17 cellular contexts compared by ENCODE assay signal in genomic region chr1:53601031-53601745, GRCh38.
DNase-seq lines count a peak whose midpoint lies in the region; TF ChIP-seq lines count a peak whose summit lies in the region.
"Had no signal": no experiment of that assay in that cellular context is flagged by ENCODE, and none has a peak within 500 bp of the region (broad histone marks: within the 10 kb centered on the region; RNA-seq: fewer than 3 reads in every experiment).

No MANE protein-coding gene starts in this region.

- no peak for TF ChIP-seq CTCF in Loucy (conservative IDR thresholded peaks at IDR 0.05; ENCODE audit: low read length)
- TF ChIP-seq CTCF in endodermal cell (conservative IDR thresholded peaks at IDR 0.05): no peak
- no peak for TF ChIP-seq CTCF in spleen (IDR thresholded peaks at IDR 0.05 in 8 of 11, conservative IDR thresholded peaks at IDR 0.05 in 3 of 11)
- no peak for TF ChIP-seq CTCF in foreskin fibroblast (IDR thresholded peaks at IDR 0.05; ENCODE audit: low read depth, low read length)

- H3K27ac Mint-ChIP-seq in endodermal cell: no peak overlapping the region
- H3K27ac Mint-ChIP-seq: CD4-positive, alpha-beta memory T cell had no signal

- WGBS in endodermal cell (ENCODE audit: insufficient coverage in 1 of 2, insufficient read length in 1 of 2), 2 experiments: 91% methylated on average over 9 to 11 of the region's 11 CpGs
- 87 to 90% (median 88%) methylated on average over 11 of the region's 11 CpGs for WGBS in spleen, 5 donors
- WGBS in mesenchymal stem cell: 87% methylated on average over 11 of the region's 11 CpGs

- no peak overlapping the region for H3K18ac ChIP-seq in mesenchymal stem cell (ENCODE audit: low read depth in 1 of 2, low read length in 2 of 2)

- H2BK12ac ChIP-seq in mesenchymal stem cell (ENCODE audit: low read length in 2 of 2): no peak overlapping the region

- peak; percentile 56 for DNase-seq in activated effector memory CD4-positive, alpha-beta T cell treated with anti-CD3 and anti-CD28 coated beads, Interleukin-2, amount 50 U/mL, for 16 hours
- no peak for DNase-seq in activated effector memory CD4-positive, alpha-beta T cell treated with Interleukin-2 at 50 U/mL for 16 hours
- DNase-seq in endodermal cell: peak; percentile 33
- peak; percentile 62 for DNase-seq in spleen
- no peak for DNase-seq in ACHN
- no peak for DNase-seq in mesenchymal stem cell
- DNase-seq in foreskin fibroblast: no peak
- DNase-seq: DMS79, NCI-H187 treated with DMSO at 0.1 percent for 48 hours, NCI-H226, NCI-H82, PC-9 had no signal

- peaks cover 2% of the 10 kb centered on the region for H3K27me3 Mint-ChIP-seq in endodermal cell (ENCODE audit: insufficient read depth)
- H3K27me3 Mint-ChIP-seq: CD4-positive, alpha-beta memory T cell had no signal

- H3K27ac ChIP-seq in endodermal cell (ENCODE audit: low read depth, low read length) (no peak overlapping the region), spleen (peak overlapping the region in 1 of 8 donors; percentile 28), mesenchymal stem cell (ENCODE audit: low read length, poor library complexity, severe bottlenecking) (no peak overlapping the region)
- H3K27ac ChIP-seq: BLaER1, PC-9, RWPE1 had no signal

- TF ChIP-seq POLR2A in spleen (IDR thresholded peaks at IDR 0.05): no peak

- H2BK5ac ChIP-seq in mesenchymal stem cell (ENCODE audit: low read depth, low read length, poor library complexity, severe bottlenecking): no peak overlapping the region

- no peak overlapping the region for H3K23ac ChIP-seq in mesenchymal stem cell (ENCODE audit: low read length in 2 of 2)

- no peaks in the 10 kb centered on the region for H3K9me2 ChIP-seq in Loucy (replicated peaks; ENCODE audit: low read depth, low read length)

- no peak overlapping the region for H2BK15ac ChIP-seq in mesenchymal stem cell (ENCODE audit: low read depth, poor library complexity, severe bottlenecking)

- H2BK120ac ChIP-seq in mesenchymal stem cell (ENCODE audit: low read depth, low read length): no peak overlapping the region

- H2AK5ac ChIP-seq in mesenchymal stem cell (ENCODE audit: low read length, severe bottlenecking): no peak overlapping the region

- no peaks in the 10 kb centered on the region for H3K9me3 ChIP-seq in Loucy (ENCODE audit: insufficient read depth, low read depth, low read length)
- H3K9me3 ChIP-seq in endodermal cell (ENCODE audit: control insufficient read depth, low read length): no peaks in the 10 kb centered on the region
- no peaks in the 10 kb centered on the region for H3K9me3 ChIP-seq in spleen
- no peaks in the 10 kb centered on the region for H3K9me3 ChIP-seq in mesenchymal stem cell (ENCODE audit: control insufficient read depth, low read length)
- H3K9me3 ChIP-seq: BLaER1 had no signal

- no peaks in the 10 kb centered on the region for H3K9me3 Mint-ChIP-seq in endodermal cell
- H3K9me3 Mint-ChIP-seq: CD4-positive, alpha-beta memory T cell had no signal

- H3K36me3 ChIP-seq in Loucy (ENCODE audit: insufficient read depth, low read length) (no peaks in the 10 kb centered on the region), endodermal cell (ENCODE audit: control insufficient read depth, insufficient read depth, low read length) (no peaks in the 10 kb centered on the region), spleen (no peaks in the 10 kb centered on the region), mesenchymal stem cell (ENCODE audit: control insufficient read depth in 1 of 2, insufficient read depth in 2 of 2, low read depth in 1 of 2, low read length in 2 of 2) (peaks cover 0 to 30% of the 10 kb centered on the region in 2 experiments)
- H3K36me3 ChIP-seq: BLaER1 had no signal

- peaks cover 21% of the 10 kb centered on the region for H3K4me1 ChIP-seq in Loucy (ENCODE audit: insufficient read depth, low read length, poor library complexity, severe bottlenecking)
- no peaks in the 10 kb centered on the region for H3K4me1 ChIP-seq in endodermal cell (ENCODE audit: control insufficient read depth, insufficient read depth, low read length)
- H3K4me1 ChIP-seq in spleen: no peaks in the 10 kb centered on the region
- H3K4me1 ChIP-seq in mesenchymal stem cell (ENCODE audit: control insufficient read depth, insufficient read depth, low read depth, low read length): peaks cover 13% of the 10 kb centered on the region
- H3K4me1 ChIP-seq: BLaER1 had no signal

- H3K4me2 ChIP-seq in Loucy (ENCODE audit: low read depth, low read length, poor library complexity, severe bottlenecking): no peak overlapping the region
- H3K4me2 ChIP-seq in mesenchymal stem cell (ENCODE audit: low read length, poor library complexity, severe bottlenecking): no peak overlapping the region
- H3K4me2 ChIP-seq: BLaER1, PC-9 had no signal

- 0 out of 2 replicates have a peak overlapping the region, but pooled peaks have one; percentile 3 for H2AFZ ChIP-seq in Loucy (ENCODE audit: low read length)
- H2AFZ ChIP-seq in mesenchymal stem cell (ENCODE audit: low read depth, low read length): no peak overlapping the region
- H2AFZ ChIP-seq: PC-9 had no signal

- H4K8ac ChIP-seq in mesenchymal stem cell (ENCODE audit: low read length): no peak overlapping the region

- no peak overlapping the region for H3K9ac ChIP-seq in Loucy (ENCODE audit: low read depth, low read length, poor library complexity, severe bottlenecking)
- no peak overlapping the region for H3K9ac ChIP-seq in endodermal cell (ENCODE audit: extremely low read depth, low read length, poor library complexity, severe bottlenecking)
- H3K9ac ChIP-seq in mesenchymal stem cell (ENCODE audit: low read length): no peak overlapping the region
- H3K9ac ChIP-seq: BLaER1 had no signal

- H3K4me3 ChIP-seq in Loucy (ENCODE audit: low read length, poor library complexity, severe bottlenecking) (no peak overlapping the region), endodermal cell (ENCODE audit: low read length) (no peak overlapping the region), spleen (no peak overlapping the region), mesenchymal stem cell (ENCODE audit: insufficient read depth in 1 of 2, low read depth in 1 of 2, low read length in 2 of 2) (no peak overlapping the region), foreskin fibroblast (ENCODE audit: low read depth in 1 of 2, low read length in 2 of 2) (no peak overlapping the region)
- H3K4me3 ChIP-seq: BLaER1, K562, PC-9 had no signal

- H3K27me3 ChIP-seq in Loucy (ENCODE audit: insufficient read depth, low read length, poor library complexity, severe bottlenecking): no peaks in the 10 kb centered on the region
- no peaks in the 10 kb centered on the region for H3K27me3 ChIP-seq in endodermal cell (ENCODE audit: control insufficient read depth, insufficient read depth, low read length, poor library complexity, severe bottlenecking)
- no peaks in the 10 kb centered on the region for H3K27me3 ChIP-seq in spleen (replicated peaks in 1 of 7)
- H3K27me3 ChIP-seq in mesenchymal stem cell (ENCODE audit: control insufficient read depth in 1 of 2, insufficient read depth in 1 of 2, low read length in 2 of 2): peaks cover 0 to 46% of the 10 kb centered on the region in 2 experiments
- H3K27me3 ChIP-seq: BLaER1 had no signal

- intact Hi-C loops in spleen (cut with DNase I; ENCODE audit: low total_unique reads): no loop called here

- no peaks in the 10 kb centered on the region for H3K36me3 Mint-ChIP-seq in endodermal cell (ENCODE audit: low read depth)
- H3K36me3 Mint-ChIP-seq: CD4-positive, alpha-beta memory T cell had no signal

- peaks cover 43% of the 10 kb centered on the region for H3K79me1 ChIP-seq in mesenchymal stem cell (replicated peaks; ENCODE audit: low read length, poor library complexity, severe bottlenecking)

- H4K20me1 ChIP-seq in Loucy (ENCODE audit: insufficient read depth, low read length, poor library complexity, severe bottlenecking): no peaks in the 10 kb centered on the region
- H4K20me1 ChIP-seq: BLaER1 had no signal

- no peaks in the 10 kb centered on the region for H3F3A ChIP-seq in Loucy (ENCODE audit: low read depth)

- H3K14ac ChIP-seq in mesenchymal stem cell (ENCODE audit: low read length in 2 of 2): no peak overlapping the region

- no peaks in the 10 kb centered on the region for H3K4me1 Mint-ChIP-seq in endodermal cell

- no peak overlapping the region for H4K91ac ChIP-seq in mesenchymal stem cell (ENCODE audit: low read length)

- H3K79me2 ChIP-seq in Loucy (ENCODE audit: insufficient read depth, low read length): no peaks in the 10 kb centered on the region

- H3K4ac ChIP-seq in mesenchymal stem cell (ENCODE audit: low read depth in 1 of 2, low read length in 2 of 2): no peak overlapping the region

- no peak overlapping the region for H3K4me3 Mint-ChIP-seq in endodermal cell
- H3K4me3 Mint-ChIP-seq: CD4-positive, alpha-beta memory T cell had no signal

- in situ Hi-C loops in ACHN (cut with HindIII; ENCODE audit: low pct_ligation_motif_present, low pct_unique_long_range_greater_than_20kb, low sequenced_read_pairs): no loop called here

Comparison
In these comparisons a context has a peak if more than half of its experiments do, and no peak if none do; other contexts are left out.
1. DNase-seq: peak in activated effector memory CD4-positive, alpha-beta T cell treated with anti-CD3 and anti-CD28 coated beads, Interleukin-2, amount 50 U/mL, for 16 hours (single experiment), endodermal cell (single experiment) and spleen (single experiment); none in activated effector memory CD4-positive, alpha-beta T cell treated with Interleukin-2 at 50 U/mL for 16 hours (single experiment), ACHN (single experiment), mesenchymal stem cell (single experiment) and foreskin fibroblast (0 of 2).